In the genomic region with DNA sequence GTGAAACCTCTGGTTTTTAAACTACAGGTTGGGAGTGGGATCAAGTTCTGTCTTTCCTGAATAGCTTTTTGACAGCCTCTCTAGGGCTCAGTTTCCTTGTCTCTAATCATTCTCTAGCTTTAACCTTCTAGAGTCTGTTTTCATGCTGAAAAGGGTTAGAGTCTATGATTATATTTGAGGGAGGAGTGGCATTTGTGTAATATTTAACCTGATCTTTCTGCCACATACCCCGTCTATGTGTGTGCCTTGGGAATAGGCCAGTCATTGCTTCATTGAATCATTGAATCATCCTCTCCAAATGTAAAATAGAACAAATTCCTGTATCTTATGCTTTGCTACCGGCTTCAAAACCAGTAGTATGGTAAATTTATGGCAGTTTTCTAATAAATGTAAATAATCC, we compare ENCODE assay signal across 12 cellular contexts.
A peak's percentile ranks its signal among the peaks of the same experiment; 100 is the strongest.
DNase-seq lines count a peak whose midpoint lies in the region; ATAC-seq, FAIRE-seq and TF ChIP-seq lines count a peak whose summit lies in the region.
"Had no signal": no experiment of that assay in that cellular context is flagged by ENCODE, and none has a peak within 500 bp of the region (broad histone marks: within the 10 kb centered on the region; RNA-seq: fewer than 3 reads in every experiment).

No MANE protein-coding gene starts in this region.

- no peaks in the 10 kb centered on the region for H3K9me2 ChIP-seq in PC-3 (replicated peaks; ENCODE audit: low read length)

- H3K4me3 Mint-ChIP-seq in nephron progenitor cell = no peak overlapping the region
- H3K4me3 Mint-ChIP-seq: memory B cell had no signal

- H3K4me1 ChIP-seq in A549 (peaks cover 90% of the 10 kb centered on the region), PC-3 (ENCODE audit: insufficient read depth, low read length) (peaks cover 71% of the 10 kb centered on the region)

- TF ChIP-seq POLR2A in A549 (IDR thresholded peaks at IDR 0.05; ENCODE audit: low read length) = no peak
- no peak for TF ChIP-seq POLR2A in GM12891 (IDR thresholded peaks at IDR 0.05; ENCODE audit: low read depth, low read length)

- no TSS peak for BruUV-seq in PC-3 (replicated peaks; lab: Mats Ljungman, UMichigan)

- no peak overlapping the region for H2AFZ ChIP-seq in PC-3 (ENCODE audit: low read length)

- peaks cover 52% of the 10 kb centered on the region for H3K36me3 Mint-ChIP-seq in nephron progenitor cell (ENCODE audit: low read depth)

- 0 out of 2 replicates have a peak, but pooled peaks cover 4% of the 10 kb centered on the region for H3K36me3 ChIP-seq in PC-3 (ENCODE audit: low read depth, low read length)

- CTCF ChIA-PET in A549 (lab: Yijun Ruan, JAX) (interaction anchor here (1.3 to 6.2 kb wide), 4 partner anchors 10 to 78 kb away, joined by 4 to 31 read pairs (median 10); no protein-coding TSS in a partner anchor), PC-3 (lab: Charles Lee) (no interaction called here)

- H3K9me3 ChIP-seq in A549 (no peaks in the 10 kb centered on the region), PC-3 (ENCODE audit: low read length) (no peaks in the 10 kb centered on the region)

- TF ChIP-seq CTCF in A549 (IDR thresholded peaks at IDR 0.05) (no peak), PC-3 (conservative IDR thresholded peaks at IDR 0.05; ENCODE audit: low read depth, low read length) (no peak), nephron progenitor cell (IDR thresholded peaks at IDR 0.05) (no peak)

- H4K20me1 ChIP-seq in PC-3 (ENCODE audit: low read length) = no peaks in the 10 kb centered on the region

- peaks cover 82% of the 10 kb centered on the region for H3K79me2 ChIP-seq in PC-3 (ENCODE audit: low read length)

- H3K4me1 Mint-ChIP-seq in nephron progenitor cell = peaks cover 30% of the 10 kb centered on the region

- peak overlapping the region; percentile 92 for H3K27ac Mint-ChIP-seq in nephron progenitor cell

- H3K9me3 Mint-ChIP-seq in nephron progenitor cell = peaks cover 3% of the 10 kb centered on the region
- H3K9me3 Mint-ChIP-seq: memory B cell had no signal

- POLR2A ChIA-PET in A549 (lab: Yijun Ruan, JAX) = interaction anchor here (0.7 to 1.1 kb wide), 2 partner anchors 18 to 29 kb away, joined by 3 to 4 read pairs; no protein-coding TSS in a partner anchor
- POLR2A ChIA-PET in PC-3 (lab: Charles Lee; ENCODE audit: unreplicated experiment) = no interaction called here

- peaks cover 8% of the 10 kb centered on the region for H3F3A ChIP-seq in PC-3 (ENCODE audit: low read length, unreplicated experiment)

- TF ChIP-seq EP300 in A549 (IDR thresholded peaks at IDR 0.05) = no peak

- H3K9ac ChIP-seq in PC-3 (ENCODE audit: low read length) = peak overlapping the region; percentile 78

- H3K27ac ChIP-seq in A549 (peak overlapping the region; percentile 81 to 82), PC-3 (ENCODE audit: low read length) (peak overlapping the region; percentile 96)

- H3K4me3 ChIP-seq in A549 = peak overlapping the region; percentile 31
- H3K4me3 ChIP-seq in PC-3 (ENCODE audit: low read length) = peak overlapping the region; percentile 41

- peak overlapping the region; percentile 96 for H3K4me2 ChIP-seq in A549
- H3K4me2 ChIP-seq in PC-3 (ENCODE audit: low read length) = peak overlapping the region; percentile 63

- 0 out of 5 replicates have a peak, but pooled peaks have one; percentile 10 for TF ChIP-seq RAD21 in A549 (conservative IDR thresholded peaks at IDR 0.05 in 1 of 2, IDR thresholded peaks at IDR 0.05 in 1 of 2)

- no peaks in the 10 kb centered on the region for H3K27me3 ChIP-seq in PC-3 (ENCODE audit: low read length)

- DNase-seq in A549 (ENCODE audit: low read depth in 1 of 2, low spot score in 1 of 2) (peak; percentile 65 to 78), PC-3 (peak; percentile 80), fibroblast of peridontal ligament (ENCODE audit: extremely low read depth) (peak; percentile 73), nephron progenitor cell (no peak), GM12891 (ENCODE audit: insufficient read length, low spot score) (no peak), GM19239 (ENCODE audit: insufficient read length, low spot score) (no peak), HK-2 (ENCODE audit: unreplicated experiment) (no peak)
- no peak for DNase-seq in activated CD8-positive, alpha-beta memory T cell treated with anti-CD3 and anti-CD28 coated beads for 24 hours
- DNase-seq: amygdala; KG1; stimulated activated CD8-positive, alpha-beta memory T cell treated with anti-CD3 and anti-CD28 coated beads, Interleukin-4, amount 100 ng/mL, for 48 hours had no signal

- FAIRE-seq in A549 (lab: Jason Lieb, UNC) = peak; percentile 99
- no peak for FAIRE-seq in GM12891 (lab: Jason Lieb, UNC)
- no peak for FAIRE-seq in GM19239 (lab: Jason Lieb, UNC)

- peaks cover 4% of the 10 kb centered on the region for H3K27me3 Mint-ChIP-seq in nephron progenitor cell (ENCODE audit: low read depth, poor library complexity)
- H3K27me3 Mint-ChIP-seq: memory B cell had no signal

- intact Hi-C loops in PC-3 (cut with micrococcal nuclease) = loop anchor here (2.0 to 10.0 kb wide), 4 partner anchors 48 to 175 kb away; no protein-coding TSS in a partner anchor

- peak; percentile 79 to 86 for ATAC-seq in A549
- ATAC-seq in PC-3 = peak; percentile 20

- WGBS in A549 (ENCODE audit: missing lambda C conversion rate) = 2% methylated on average over 2 of the region's 2 CpGs

TF ChIP-seq in A549, 52 proteins besides CTCF, POLR2A, EP300 and RAD21 (continues in another document):
- TF ChIP-seq HOXB5 (CRISPR knock-in tag; IDR thresholded peaks at IDR 0.05) = no peak
- peak; percentile 67 for TF ChIP-seq JUNB (IDR thresholded peaks at IDR 0.05)
- TF ChIP-seq, protein P1, sequence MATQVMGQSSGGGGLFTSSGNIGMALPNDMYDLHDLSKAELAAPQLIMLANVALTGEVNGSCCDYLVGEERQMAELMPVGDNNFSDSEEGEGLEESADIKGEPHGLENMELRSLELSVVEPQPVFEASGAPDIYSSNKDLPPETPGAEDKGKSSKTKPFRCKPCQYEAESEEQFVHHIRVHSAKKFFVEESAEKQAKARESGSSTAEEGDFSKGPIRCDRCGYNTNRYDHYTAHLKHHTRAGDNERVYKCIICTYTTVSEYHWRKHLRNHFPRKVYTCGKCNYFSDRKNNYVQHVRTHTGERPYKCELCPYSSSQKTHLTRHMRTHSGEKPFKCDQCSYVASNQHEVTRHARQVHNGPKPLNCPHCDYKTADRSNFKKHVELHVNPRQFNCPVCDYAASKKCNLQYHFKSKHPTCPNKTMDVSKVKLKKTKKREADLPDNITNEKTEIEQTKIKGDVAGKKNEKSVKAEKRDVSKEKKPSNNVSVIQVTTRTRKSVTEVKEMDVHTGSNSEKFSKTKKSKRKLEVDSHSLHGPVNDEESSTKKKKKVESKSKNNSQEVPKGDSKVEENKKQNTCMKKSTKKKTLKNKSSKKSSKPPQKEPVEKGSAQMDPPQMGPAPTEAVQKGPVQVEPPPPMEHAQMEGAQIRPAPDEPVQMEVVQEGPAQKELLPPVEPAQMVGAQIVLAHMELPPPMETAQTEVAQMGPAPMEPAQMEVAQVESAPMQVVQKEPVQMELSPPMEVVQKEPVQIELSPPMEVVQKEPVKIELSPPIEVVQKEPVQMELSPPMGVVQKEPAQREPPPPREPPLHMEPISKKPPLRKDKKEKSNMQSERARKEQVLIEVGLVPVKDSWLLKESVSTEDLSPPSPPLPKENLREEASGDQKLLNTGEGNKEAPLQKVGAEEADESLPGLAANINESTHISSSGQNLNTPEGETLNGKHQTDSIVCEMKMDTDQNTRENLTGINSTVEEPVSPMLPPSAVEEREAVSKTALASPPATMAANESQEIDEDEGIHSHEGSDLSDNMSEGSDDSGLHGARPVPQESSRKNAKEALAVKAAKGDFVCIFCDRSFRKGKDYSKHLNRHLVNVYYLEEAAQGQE (IDR thresholded peaks at IDR 0.05) = no peak
- no peak for TF ChIP-seq RCOR1 (IDR thresholded peaks at IDR 0.05; ENCODE audit: low read depth, low read length)

TF ChIP-seq in GM12891, 5 proteins besides CTCF, POLR2A, EP300 and RAD21:
- TF ChIP-seq POU2F2 (IDR thresholded peaks at IDR 0.05; ENCODE audit: low read depth, low read length) (no peak), TAF1 (IDR thresholded peaks at IDR 0.05; ENCODE audit: low read depth, low read length) (no peak), SPI1 (IDR thresholded peaks at IDR 0.05; ENCODE audit: low read depth, low read length) (no peak), POLR2AphosphoS5 (IDR thresholded peaks at IDR 0.05; ENCODE audit: low read depth, low read length) (no peak), PAX5 (IDR thresholded peaks at IDR 0.05; ENCODE audit: insufficient read depth, low read length, severe bottlenecking) (no peak)
TF ChIP-seq in GM12891: peak in this region for 0.

Comparison
In these comparisons a context has a peak if more than half of its experiments do, and no peak if none do; other contexts are left out.
1. DNase-seq: peak in A549 (2 of 2), PC-3 (single experiment) and fibroblast of peridontal ligament (single experiment); none in nephron progenitor cell (single experiment), GM12891 (single experiment), activated CD8-positive, alpha-beta memory T cell treated with anti-CD3 and anti-CD28 coated beads for 24 hours (single experiment), GM19239 (single experiment) and HK-2 (single experiment).